In the genomic region with DNA sequence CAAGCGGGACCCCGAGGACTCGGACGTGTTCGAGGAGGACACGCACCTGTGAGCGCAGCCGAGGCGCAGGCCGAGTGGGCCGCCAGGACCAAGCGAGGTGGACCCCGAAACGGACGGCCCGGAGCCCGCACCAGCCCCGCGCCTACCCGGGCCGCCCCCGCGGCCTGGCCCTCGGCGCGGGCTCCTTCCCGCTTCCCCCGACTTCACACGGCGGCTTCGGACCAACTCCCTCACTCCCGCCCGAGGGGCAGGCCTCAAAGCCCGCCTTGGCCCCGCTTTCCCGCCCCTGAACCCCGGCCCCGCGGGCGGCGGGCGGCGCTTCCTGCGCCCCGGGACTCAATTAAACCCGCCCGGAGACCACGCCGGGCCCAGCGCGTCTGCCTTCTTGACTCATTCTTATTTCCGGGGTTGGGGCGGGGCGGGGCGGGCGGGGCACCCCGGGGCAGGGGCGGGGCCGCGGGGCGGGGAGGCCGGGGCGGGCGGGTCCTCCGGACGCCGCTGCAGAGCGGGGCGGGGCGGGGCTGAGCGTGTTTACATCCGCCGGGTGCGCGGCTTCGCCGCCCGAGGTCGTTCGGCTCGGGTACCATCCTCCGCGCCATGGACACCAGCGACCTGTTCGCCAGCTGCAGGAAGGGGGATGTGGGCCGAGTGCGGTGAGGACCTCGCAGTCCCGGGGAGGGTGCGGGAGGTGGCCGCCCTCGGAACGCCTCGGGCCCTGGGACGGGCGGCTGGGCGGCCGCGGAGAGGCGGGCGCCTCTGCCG, we compare ENCODE assay signal across 7 cellular contexts. TPM values are rescaled to one million over a fixed set of nuclear protein-coding genes. Genes with fewer than 3 reads are reported as not detected.
A peak's percentile ranks its signal among the peaks of the same experiment; 100 is the strongest.
DNase-seq lines count a peak whose midpoint lies in the region; ATAC-seq and TF ChIP-seq lines count a peak whose summit lies in the region.

A gene (plus strand): TSS at position 524 of the 762 bp plus-strand sequence. CDS start 74 bp downstream, at position 598.

- H3K9me3 ChIP-seq in breast epithelium = no peaks in the 10 kb centered on the region

- peaks cover 0 to 2% (median 2%) of the 10 kb centered on the region in 3 donors for H3K27me3 Mint-ChIP-seq in immature natural killer cell (ENCODE audit: low read depth in 3 of 3)

- H3K4me3 ChIP-seq in WI38 (ENCODE audit: low read depth, low read length) (peak within 1 kb of the TSS; percentile 71), breast epithelium (peak within 1 kb of the TSS; percentile 93 to 99 (median 97))

- peaks cover 29 to 30% of the 10 kb centered on the region in 2 donors for H3K4me1 Mint-ChIP-seq in immature natural killer cell

- intact Hi-C loops in breast epithelium (cut with DNase I; ENCODE audit: low total_unique reads) = no loop called here

- peak within 1 kb of the TSS; percentile 87 to 92 (median 89) for H3K4me3 Mint-ChIP-seq in immature natural killer cell

- H3K27me3 ChIP-seq in breast epithelium = no peaks in the 10 kb centered on the region

- peaks cover 6% of the 10 kb centered on the region for H3K36me3 ChIP-seq in breast epithelium

- ATAC-seq in GM18511 (IDR thresholded peaks at IDR 0.05; ENCODE audit: unreplicated experiment) (peak; percentile 75), HG02970 (IDR thresholded peaks at IDR 0.05; ENCODE audit: low FRiP score, unreplicated experiment) (peak; percentile 52)

- TF ChIP-seq CTCF in WI38 (IDR thresholded peaks at IDR 0.05; ENCODE audit: low read depth, low read length) = no peak
- no peak for TF ChIP-seq CTCF in breast epithelium (IDR thresholded peaks at IDR 0.05)

- DNase-seq in NCI-H2171 (lab: John Stamatoyannopoulos, UW) (peak; percentile 89), breast epithelium (ENCODE audit: low spot score in 2 of 2) (peak; percentile 68 to 81), immature natural killer cell (peak; percentile 81 to 86 (median 85))
- DNase-seq in stimulated activated CD4-positive, alpha-beta T cell treated with anti-CD3 and anti-CD28 coated beads, Interleukin-12 subunit alpha, Interleukin-12 subunit beta, amount 100 ng/mL, for 4 hours = peak; percentile 86

- H3K4me1 ChIP-seq in breast epithelium = peaks cover 0 to 3% of the 10 kb centered on the region in 2 donors

- TF ChIP-seq POLR2A in breast epithelium (IDR thresholded peaks at IDR 0.05) = peak; percentile 28

- H3K27ac Mint-ChIP-seq in immature natural killer cell = peak within 1 kb of the TSS; percentile 83 to 94 (median 92)

- peak within 1 kb of the TSS; percentile 85 to 95 for H3K27ac ChIP-seq in breast epithelium

- peaks cover 0 to 2% (median 0%) of the 10 kb centered on the region in 3 donors for H3K36me3 Mint-ChIP-seq in immature natural killer cell

- H3K9me3 Mint-ChIP-seq in immature natural killer cell = no peaks in the 10 kb centered on the region

RNA-seq across cellular contexts. Expression of the gene that starts here (rescaled TPM):
- total RNA-seq in breast epithelium = 10 to 100 TPM; 32.0 to 43.6 (median 40.2) TPM
- 100 to 1,000 TPM in 1 of 3 donors, 10 to 100 TPM in 2; 71.9 to 141 (median 83.7) TPM for polyA plus RNA-seq in immature natural killer cell

Comparison
In these comparisons a context has a peak if more than half of its experiments do, and no peak if none do; other contexts are left out.
1. Peak in every context shown above with its lines: DNase-seq, ATAC-seq, H3K4me3 ChIP-seq and H3K27ac ChIP-seq.